Comparison of ENCODE assay signal across 8 cellular contexts in the genomic region with DNA sequence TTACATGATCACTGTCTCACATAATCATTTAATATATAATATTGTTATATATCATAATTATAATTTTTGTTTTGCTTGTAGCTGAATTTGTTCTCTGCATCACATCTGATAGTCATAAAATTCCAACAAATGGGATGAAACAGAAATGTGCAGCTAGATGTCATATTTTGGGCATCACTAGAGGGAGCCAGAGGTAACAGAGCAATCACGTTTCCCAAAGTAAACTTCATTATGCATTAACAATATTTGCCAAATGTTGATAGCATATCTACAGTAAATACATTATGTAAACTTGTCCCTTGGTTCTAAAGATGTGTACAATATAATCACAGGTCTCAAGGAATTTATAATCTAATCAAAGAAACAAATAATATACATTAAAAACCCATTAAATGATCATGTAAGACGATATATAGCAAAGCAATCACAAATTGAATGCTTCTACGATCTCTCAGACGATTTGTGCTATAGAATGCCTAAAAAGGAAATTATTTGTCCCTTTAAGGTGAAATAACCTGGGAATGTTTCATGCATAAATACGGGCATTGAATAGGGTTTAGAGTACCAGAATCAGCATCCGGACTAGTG.
DNase-seq lines count a peak whose midpoint lies in the region; ATAC-seq, FAIRE-seq and TF ChIP-seq lines count a peak whose summit lies in the region.

No MANE protein-coding gene starts in this region.

- H3K36me3 ChIP-seq in kidney (ENCODE audit: control insufficient read depth in 1 of 2, insufficient read depth in 2 of 2, low read length in 2 of 2): no peaks in the 10 kb centered on the region

- no peak overlapping the region for H3K27ac ChIP-seq in kidney (ENCODE audit: low read depth in 2 of 2, low read length in 2 of 2)

- H3K27ac Mint-ChIP-seq in T-helper 2 cell treated with Interferon-gamma antibody and Interleukin-4, amounts not matched to agents 5 μg/mL and 100 μg/mL, for 36 hours: no peak overlapping the region

- intact Hi-C loops in kidney (cut with DNase I): no loop called here

- DNase-seq in AG09319 (ENCODE audit: extremely low read depth, low read depth) (no peak), GM20000 (ENCODE audit: low spot score) (peak; percentile 11), T1000 (lab: John Stamatoyannopoulos, UW) (peak; percentile 2), kidney (no peak), GF-D8 (lab: John Stamatoyannopoulos, UW) (no peak), T-helper 1 cell (no peak)
- no peak for DNase-seq in T-helper 2 cell treated with Interferon-gamma antibody and Interleukin-4, amounts not matched to agents 5 μg/mL and 100 μg/mL, for 36 hours (ENCODE audit: low spot score)

- H3K9ac ChIP-seq in kidney (ENCODE audit: low read length in 2 of 2): no peak overlapping the region

- no peak overlapping the region for H3K4me3 Mint-ChIP-seq in T-helper 2 cell treated with Interferon-gamma antibody and Interleukin-4, amounts not matched to agents 5 μg/mL and 100 μg/mL, for 36 hours

- H3K9me3 Mint-ChIP-seq in T-helper 2 cell treated with Interferon-gamma antibody and Interleukin-4, amounts not matched to agents 5 μg/mL and 100 μg/mL, for 36 hours: no peaks in the 10 kb centered on the region

- no peaks in the 10 kb centered on the region for H3K27me3 Mint-ChIP-seq in T-helper 2 cell treated with Interferon-gamma antibody and Interleukin-4, amounts not matched to agents 5 μg/mL and 100 μg/mL, for 36 hours (ENCODE audit: low read depth)

- no peaks in the 10 kb centered on the region for H3K4me1 ChIP-seq in kidney (ENCODE audit: control insufficient read depth in 1 of 2, insufficient read depth in 1 of 2, low read depth in 1 of 2, low read length in 2 of 2)

- peak; percentile 87 for TF ChIP-seq CTCF in AG09319 (IDR thresholded peaks at IDR 0.05; ENCODE audit: low read depth, low read length)
- TF ChIP-seq CTCF in GM20000 (IDR thresholded peaks at IDR 0.05; ENCODE audit: extremely low read depth, missing control alignments): peak; percentile 59
- peak; percentile 53 for TF ChIP-seq CTCF in kidney (IDR thresholded peaks at IDR 0.05; ENCODE audit: borderline replicate concordance, extremely low read depth, insufficient read depth)

- no peaks in the 10 kb centered on the region for H3K36me3 Mint-ChIP-seq in T-helper 2 cell treated with Interferon-gamma antibody and Interleukin-4, amounts not matched to agents 5 μg/mL and 100 μg/mL, for 36 hours (ENCODE audit: low read depth)

- no peak overlapping the region for H3K4me3 ChIP-seq in kidney (ENCODE audit: low read length in 2 of 2)

- H3K4me1 Mint-ChIP-seq in T-helper 2 cell treated with Interferon-gamma antibody and Interleukin-4, amounts not matched to agents 5 μg/mL and 100 μg/mL, for 36 hours (ENCODE audit: low read depth): no peaks in the 10 kb centered on the region

- ATAC-seq in HG03439 (IDR thresholded peaks at IDR 0.05; ENCODE audit: unreplicated experiment): no peak

- peak; percentile 64 for FAIRE-seq in kidney (lab: Jason Lieb, UNC)

- no peaks in the 10 kb centered on the region for H3K9me3 ChIP-seq in kidney (ENCODE audit: control insufficient read depth in 1 of 2, low read length in 2 of 2)

Comparison
In these comparisons a context has a peak if more than half of its experiments do, and no peak if none do; other contexts are left out.
1. DNase-seq: peak in GM20000 (single experiment) and T1000 (single experiment); none in AG09319 (single experiment), kidney (single experiment), T-helper 2 cell treated with Interferon-gamma antibody and Interleukin-4, amounts not matched to agents 5 μg/mL and 100 μg/mL, for 36 hours (single experiment), GF-D8 (single experiment) and T-helper 1 cell (0 of 5).
2. Peak in every context shown above with its lines, with median percentiles within 50 percentile points of each other: CTCF ChIP-seq.